ENCODE assay signal across 1 cellular context in the genomic region with DNA sequence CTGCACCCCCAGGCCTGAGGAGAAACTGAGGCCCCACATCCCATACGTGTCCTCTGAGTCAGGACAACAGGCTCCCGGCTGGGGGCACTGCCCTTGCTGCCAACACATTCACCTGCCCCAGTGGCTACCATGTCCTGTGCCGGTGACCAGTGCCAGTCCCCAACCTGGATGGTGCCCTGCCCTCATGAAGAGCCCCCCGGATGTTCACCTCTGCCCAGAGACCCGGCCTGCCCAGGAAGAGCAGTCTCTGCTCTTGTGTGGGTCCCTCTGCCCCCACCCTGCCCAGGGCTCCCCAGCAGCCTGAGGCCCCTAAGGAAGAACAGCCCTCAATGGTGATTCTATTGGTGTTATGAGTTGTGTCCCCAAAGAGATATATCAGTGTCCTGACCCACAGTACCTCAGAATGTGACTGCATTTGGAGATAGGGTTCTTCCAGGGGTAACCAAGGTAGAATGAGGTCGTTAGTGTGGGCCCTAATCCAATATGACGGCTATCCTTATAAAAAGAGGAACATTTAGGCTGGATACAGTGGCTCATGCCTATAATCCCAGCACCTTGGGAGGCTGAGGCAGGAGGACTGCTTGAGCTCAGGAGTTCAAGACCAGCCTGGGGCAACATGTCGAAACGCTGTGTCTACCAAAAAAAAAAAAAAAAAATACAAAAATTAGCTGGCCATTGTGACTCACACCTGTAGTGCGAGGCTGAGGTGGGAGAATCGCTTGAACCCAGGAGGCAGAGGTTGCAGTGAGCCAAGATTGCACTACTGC.
TF ChIP-seq lines count a peak whose summit lies in the region.

No MANE protein-coding gene starts in this region.

TF ChIP-seq in SK-N-SH treated with all-trans-retinoic acid at 6 μM for 48 hours, 23 proteins besides CTCF, POLR2A, EP300 and RAD21 (continued from another document):
- no peak for TF ChIP-seq ZFP30 (CRISPR knock-in tag; IDR thresholded peaks at IDR 0.05)
- TF ChIP-seq GLIS3 (CRISPR knock-in tag; IDR thresholded peaks at IDR 0.05): no peak
- TF ChIP-seq ZC3H10 (CRISPR knock-in tag; IDR thresholded peaks at IDR 0.05): no peak
- no peak for TF ChIP-seq ZFP3 (CRISPR knock-in tag; IDR thresholded peaks at IDR 0.05)
- no peak for TF ChIP-seq ZNF70 (CRISPR knock-in tag; IDR thresholded peaks at IDR 0.05)
- TF ChIP-seq, protein P1, sequence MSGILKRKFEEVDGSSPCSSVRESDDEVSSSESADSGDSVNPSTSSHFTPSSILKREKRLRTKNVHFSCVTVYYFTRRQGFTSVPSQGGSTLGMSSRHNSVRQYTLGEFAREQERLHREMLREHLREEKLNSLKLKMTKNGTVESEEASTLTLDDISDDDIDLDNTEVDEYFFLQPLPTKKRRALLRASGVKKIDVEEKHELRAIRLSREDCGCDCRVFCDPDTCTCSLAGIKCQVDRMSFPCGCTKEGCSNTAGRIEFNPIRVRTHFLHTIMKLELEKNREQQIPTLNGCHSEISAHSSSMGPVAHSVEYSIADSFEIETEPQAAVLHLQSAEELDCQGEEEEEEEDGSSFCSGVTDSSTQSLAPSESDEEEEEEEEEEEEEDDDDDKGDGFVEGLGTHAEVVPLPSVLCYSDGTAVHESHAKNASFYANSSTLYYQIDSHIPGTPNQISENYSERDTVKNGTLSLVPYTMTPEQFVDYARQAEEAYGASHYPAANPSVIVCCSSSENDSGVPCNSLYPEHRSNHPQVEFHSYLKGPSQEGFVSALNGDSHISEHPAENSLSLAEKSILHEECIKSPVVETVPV (CRISPR knock-in tag; IDR thresholded peaks at IDR 0.05): no peak
- TF ChIP-seq TOX (CRISPR knock-in tag; IDR thresholded peaks at IDR 0.05; ENCODE audit: borderline replicate concordance): no peak
- TF ChIP-seq TCF4 (CRISPR knock-in tag; IDR thresholded peaks at IDR 0.05; ENCODE audit: borderline replicate concordance): no peak
- no peak for TF ChIP-seq ZNF8 (CRISPR knock-in tag; IDR thresholded peaks at IDR 0.05)
- TF ChIP-seq, protein P2, sequence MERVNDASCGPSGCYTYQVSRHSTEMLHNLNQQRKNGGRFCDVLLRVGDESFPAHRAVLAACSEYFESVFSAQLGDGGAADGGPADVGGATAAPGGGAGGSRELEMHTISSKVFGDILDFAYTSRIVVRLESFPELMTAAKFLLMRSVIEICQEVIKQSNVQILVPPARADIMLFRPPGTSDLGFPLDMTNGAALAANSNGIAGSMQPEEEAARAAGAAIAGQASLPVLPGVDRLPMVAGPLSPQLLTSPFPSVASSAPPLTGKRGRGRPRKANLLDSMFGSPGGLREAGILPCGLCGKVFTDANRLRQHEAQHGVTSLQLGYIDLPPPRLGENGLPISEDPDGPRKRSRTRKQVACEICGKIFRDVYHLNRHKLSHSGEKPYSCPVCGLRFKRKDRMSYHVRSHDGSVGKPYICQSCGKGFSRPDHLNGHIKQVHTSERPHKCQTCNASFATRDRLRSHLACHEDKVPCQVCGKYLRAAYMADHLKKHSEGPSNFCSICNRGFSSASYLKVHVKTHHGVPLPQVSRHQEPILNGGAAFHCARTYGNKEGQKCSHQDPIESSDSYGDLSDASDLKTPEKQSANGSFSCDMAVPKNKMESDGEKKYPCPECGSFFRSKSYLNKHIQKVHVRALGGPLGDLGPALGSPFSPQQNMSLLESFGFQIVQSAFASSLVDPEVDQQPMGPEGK (CRISPR knock-in tag; IDR thresholded peaks at IDR 0.05; ENCODE audit: borderline replicate concordance): no peak
